Comparison of ENCODE assay signal across 24 cellular contexts in genomic region chr18:24778810-24779418, GRCh38.
"Had no signal": no experiment of that assay in that cellular context is flagged by ENCODE, and none has a peak within 500 bp of the region (broad histone marks: within the 10 kb centered on the region; RNA-seq: fewer than 3 reads in every experiment).

No MANE protein-coding gene starts in this region.

- DNase-seq: activated B cell treated with CpG ODN at 0.5 μM for 24 hours; activated CD4-positive, alpha-beta T cell treated with anti-CD3 and anti-CD28 coated beads, Interleukin-2, amount 50 U/mL, for 1 hour; activated CD8-positive, alpha-beta T cell treated with anti-CD3 and anti-CD28 coated beads for 36 hours; activated gamma-delta T cell treated with Interleukin-2 at 50 U/mL for 16 hours; activated naive CD4-positive, alpha-beta T cell treated with anti-CD3 and anti-CD28 coated beads, Interleukin-2, amount 50 U/mL, for 16 hours; activated T-cell treated with anti-CD3 and anti-CD28 coated beads, Interleukin-2, amount 50 U/mL, for 4 hours; amygdala; central memory CD4-positive, alpha-beta T cell; esophagus squamous epithelium; foreskin melanocyte; islet precursor cell; left cardiac atrium; lower lobe of right lung; mesenchymal stem cell; ovary; right cardiac atrium; stimulated activated CD4-positive, alpha-beta T cell treated with anti-CD3 and anti-CD28 coated beads, Interleukin-2, amount 100 ng/mL, for 48 hours; stimulated activated naive CD4-positive, alpha-beta T cell treated with Interleukin-2 at 50 U/mL for 16 hours; T-helper 1 cell; testis; transverse colon had no signal

- H3K4me3 ChIP-seq: esophagus squamous epithelium, lower lobe of right lung, ovary, testis, transverse colon had no signal

- H3K36me3 ChIP-seq: esophagus squamous epithelium, lower lobe of right lung, neutrophil, ovary, transverse colon had no signal

- H3K27me3 ChIP-seq: esophagus squamous epithelium, neutrophil, ovary, testis, transverse colon had no signal

- H3K4me1 ChIP-seq: esophagus squamous epithelium, lower lobe of right lung, testis had no signal

- H3K9me3 ChIP-seq: esophagus squamous epithelium, lower lobe of right lung, neutrophil, ovary, testis, transverse colon had no signal

- ATAC-seq: activated CD8-positive, alpha-beta T cell treated with anti-CD3 and anti-CD28 coated beads for 36 hours; activated T-cell treated with anti-CD3 and anti-CD28 coated beads, Interleukin-2, amount 50 U/mL, for 4 hours; activated T-helper 17 cell treated with anti-CD3 and anti-CD28 coated beads, Interleukin-2, amount 50 U/mL, for 72 hours; left cardiac atrium; lower lobe of right lung; natural killer cell treated with Interleukin-12 subunit alpha and Interleukin-12 subunit beta and Interleukin-15 and Interleukin-18, amount 100 ng/mL, for 72 hours; right cardiac atrium had no signal

- H3K27ac ChIP-seq: esophagus squamous epithelium, lower lobe of right lung, neutrophil, ovary, testis had no signal
